ENCODE assay signal across 19 cellular contexts in the genomic region with DNA sequence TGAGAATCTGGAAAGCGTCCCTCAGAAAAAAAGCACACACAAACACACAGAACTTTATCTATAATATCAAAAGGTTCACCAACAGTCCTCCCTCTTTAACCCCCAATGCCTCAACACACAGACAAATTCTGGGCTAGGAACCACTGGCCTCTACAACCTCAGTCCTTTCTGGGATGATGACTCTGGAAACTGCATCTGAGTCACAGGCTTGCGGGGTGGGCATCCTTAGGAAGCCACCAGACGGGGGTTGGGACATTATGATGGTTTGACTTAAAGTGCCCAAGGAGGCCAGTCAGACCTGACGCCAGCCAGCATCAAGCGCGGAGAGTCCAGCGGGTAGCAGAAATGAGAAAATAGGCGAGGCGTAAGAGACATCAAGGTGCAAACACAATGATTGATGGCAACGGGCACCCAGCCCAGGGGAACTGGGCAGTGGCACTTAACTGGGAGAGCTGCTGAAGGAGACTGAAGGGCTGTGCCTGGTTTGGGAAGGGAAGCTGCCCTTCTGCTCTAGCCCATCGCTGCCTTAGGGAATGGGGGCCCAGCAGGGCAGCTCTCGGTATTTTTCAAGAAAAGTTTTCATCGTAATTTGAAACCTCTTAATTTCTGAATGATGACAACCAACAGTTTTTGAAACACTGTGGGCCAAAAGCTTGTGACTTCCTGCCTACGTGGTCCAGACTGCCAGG. TPM values are rescaled to one million over a fixed set of nuclear protein-coding genes. Genes with fewer than 3 reads are reported as not detected.
DNase-seq lines count a peak whose midpoint lies in the region; ATAC-seq, FAIRE-seq and TF ChIP-seq lines count a peak whose summit lies in the region.
"Had no signal": no experiment of that assay in that cellular context is flagged by ENCODE, and none has a peak within 500 bp of the region (broad histone marks: within the 10 kb centered on the region; RNA-seq: fewer than 3 reads in every experiment).

No MANE protein-coding gene starts in this region.

- TF ChIP-seq CTCF in cardiac muscle cell (IDR thresholded peaks at IDR 0.05; ENCODE audit: low read depth, low read length) = no peak
- TF ChIP-seq CTCF in progenitor cell of endocrine pancreas (IDR thresholded peaks at IDR 0.05; ENCODE audit: unreplicated experiment) = no peak

- no peak overlapping the region for H3K9ac ChIP-seq in GM23248

- no peaks in the 10 kb centered on the region for H3K27me3 ChIP-seq in GM23248 (replicated peaks; ENCODE audit: insufficient read depth)
- H3K27me3 ChIP-seq in cardiac muscle cell = no peaks in the 10 kb centered on the region
- H3K27me3 ChIP-seq: Peyer's patch had no signal

- H3K27ac ChIP-seq in GM23248 (no peak overlapping the region), cardiac muscle cell (peak overlapping the region; percentile 35)

- H3K4me1 Mint-ChIP-seq in progenitor cell of endocrine pancreas (ENCODE audit: low read depth) = peaks cover 7% of the 10 kb centered on the region

- FAIRE-seq in urothelium cell line (lab: Jason Lieb, UNC) = no peak
- FAIRE-seq: G401.6, GM12878, HTR-8/SVneo had no signal

- H3K27me3 Mint-ChIP-seq in progenitor cell of endocrine pancreas = no peaks in the 10 kb centered on the region

- H3K9me3 Mint-ChIP-seq in progenitor cell of endocrine pancreas (ENCODE audit: low read depth) = no peaks in the 10 kb centered on the region
- H3K9me3 Mint-ChIP-seq: activated T-helper 2 cell treated with anti-CD3 and anti-CD28 coated beads, Interferon-gamma antibody, Interleukin-2, Interleukin-4, amounts not matched to agents 10 μg/mL and 5 μg/mL and 100 μg/mL, durations not matched to agents 14 hours and 24 hours and 36 hours had no signal

- in situ Hi-C loops in GM23248 (cut with MboI) = no loop called here

- H3K4me2 ChIP-seq in GM23248 (ENCODE audit: unreplicated experiment) = no peak overlapping the region

- H3K4me3 Mint-ChIP-seq in progenitor cell of endocrine pancreas (ENCODE audit: low read depth) = no peak overlapping the region
- H3K4me3 Mint-ChIP-seq: activated CD8-positive, alpha-beta memory T cell treated with anti-CD3 and anti-CD28 coated beads, Interleukin-2, amount 10 ng/mL, durations not matched to agents 7 days and 5 days had no signal

- H3K36me3 ChIP-seq in GM23248 (ENCODE audit: low read depth) (no peaks in the 10 kb centered on the region), cardiac muscle cell (no peaks in the 10 kb centered on the region)
- H3K36me3 ChIP-seq: Peyer's patch had no signal

- H2AFZ ChIP-seq in GM23248 = no peak overlapping the region

- H3K4me1 ChIP-seq in GM23248 (ENCODE audit: insufficient read depth) (peaks cover 13% of the 10 kb centered on the region), cardiac muscle cell (ENCODE audit: low read depth) (peaks cover 15% of the 10 kb centered on the region)

- H3K27ac Mint-ChIP-seq in progenitor cell of endocrine pancreas = peak overlapping the region; percentile 29
- H3K27ac Mint-ChIP-seq: activated CD8-positive, alpha-beta memory T cell treated with anti-CD3 and anti-CD28 coated beads, Interleukin-2, amount 10 ng/mL, durations not matched to agents 7 days and 5 days; activated T-helper 2 cell treated with anti-CD3 and anti-CD28 coated beads, Interferon-gamma antibody, Interleukin-2, Interleukin-4, amounts not matched to agents 10 μg/mL and 5 μg/mL and 100 μg/mL, durations not matched to agents 14 hours and 24 hours and 36 hours had no signal

- no peaks in the 10 kb centered on the region for H3K9me2 ChIP-seq in GM23248 (ENCODE audit: insufficient read depth)

- H3K4me3 ChIP-seq in GM23248 (no peak overlapping the region), cardiac muscle cell (no peak overlapping the region)
- H3K4me3 ChIP-seq: GM12878, Peyer's patch had no signal

- H3F3A ChIP-seq in GM23248 (ENCODE audit: insufficient read depth) = peaks cover 33% of the 10 kb centered on the region

- WGBS in GM23248 (ENCODE audit: low coverage in 1 of 2, low lambda C conversion rate in 2 of 2, missing lambda C conversion rate in 2 of 2), 2 experiments = 79 to 80% methylated on average over 14 of the region's 14 CpGs

- ATAC-seq in SK-N-SH treated with all-trans-retinoic acid at 6 μM for 48 hours (peak; percentile 30), GM18870 (IDR thresholded peaks at IDR 0.05; ENCODE audit: unreplicated experiment) (no peak)
- ATAC-seq: activated CD8-positive, alpha-beta memory T cell treated with anti-CD3 and anti-CD28 coated beads, Interleukin-2, amount 10 ng/mL, durations not matched to agents 7 days and 5 days; GM12878 had no signal

- peaks cover 65% of the 10 kb centered on the region for H3K79me2 ChIP-seq in GM23248 (ENCODE audit: insufficient read depth)

- H3K36me3 Mint-ChIP-seq in progenitor cell of endocrine pancreas (ENCODE audit: insufficient read depth) = no peaks in the 10 kb centered on the region
- H3K36me3 Mint-ChIP-seq: activated CD8-positive, alpha-beta memory T cell treated with anti-CD3 and anti-CD28 coated beads, Interleukin-2, amount 10 ng/mL, durations not matched to agents 7 days and 5 days had no signal

- DNase-seq in GM23248 = peak; percentile 43
- DNase-seq in cardiac muscle cell (ENCODE audit: low read depth in 1 of 2, low spot score in 1 of 2) = no peak
- no peak for DNase-seq in progenitor cell of endocrine pancreas (ENCODE audit: low spot score, unreplicated experiment)
- no peak for DNase-seq in urothelium cell line (ENCODE audit: low spot score)
- no peak for DNase-seq in activated CD4-positive, alpha-beta T cell treated with anti-CD3 and anti-CD28 coated beads for 1 hour
- DNase-seq in SW 1271 (lab: John Stamatoyannopoulos, UW) = no peak
- DNase-seq: activated CD4-positive, alpha-beta T cell treated with anti-CD3 and anti-CD28 coated beads for 4 hours; activated CD8-positive, alpha-beta memory T cell treated with anti-CD3 and anti-CD28 coated beads, Interleukin-2, amount 10 ng/mL, durations not matched to agents 7 days and 5 days; AML-193; Caco-2; NCI-H187; stimulated activated CD4-positive, alpha-beta T cell treated with anti-CD3 and anti-CD28 coated beads, Interleukin-2, amount 100 ng/mL, for 48 hours had no signal

- H3K9me3 ChIP-seq in GM23248 (ENCODE audit: low read depth) = no peaks in the 10 kb centered on the region
- H3K9me3 ChIP-seq in cardiac muscle cell (ENCODE audit: low read depth) = no peaks in the 10 kb centered on the region
- H3K9me3 ChIP-seq: Caco-2, Peyer's patch had no signal

- no peaks in the 10 kb centered on the region for H4K20me1 ChIP-seq in GM23248 (ENCODE audit: insufficient read depth)

TF ChIP-seq in SK-N-SH treated with all-trans-retinoic acid at 6 μM for 48 hours, 23 proteins besides CTCF, POLR2A, EP300 and RAD21 (continues in another document):
- TF ChIP-seq ZNF565 (CRISPR knock-in tag; conservative IDR thresholded peaks at IDR 0.05; ENCODE audit: low read depth) (no peak), TOX (CRISPR knock-in tag; IDR thresholded peaks at IDR 0.05; ENCODE audit: borderline replicate concordance) (no peak), ZNF70 (CRISPR knock-in tag; IDR thresholded peaks at IDR 0.05) (no peak), BACH2 (CRISPR knock-in tag; IDR thresholded peaks at IDR 0.05; ENCODE audit: borderline replicate concordance) (no peak), PPARA (CRISPR knock-in tag; IDR thresholded peaks at IDR 0.05; ENCODE audit: borderline replicate concordance) (no peak), ZNF8 (CRISPR knock-in tag; IDR thresholded peaks at IDR 0.05) (no peak), ZC3H10 (CRISPR knock-in tag; IDR thresholded peaks at IDR 0.05) (no peak), CSRNP3 (CRISPR knock-in tag; IDR thresholded peaks at IDR 0.05) (no peak), RARB (CRISPR knock-in tag; IDR thresholded peaks at IDR 0.05) (no peak)
- TF ChIP-seq, protein P1, sequence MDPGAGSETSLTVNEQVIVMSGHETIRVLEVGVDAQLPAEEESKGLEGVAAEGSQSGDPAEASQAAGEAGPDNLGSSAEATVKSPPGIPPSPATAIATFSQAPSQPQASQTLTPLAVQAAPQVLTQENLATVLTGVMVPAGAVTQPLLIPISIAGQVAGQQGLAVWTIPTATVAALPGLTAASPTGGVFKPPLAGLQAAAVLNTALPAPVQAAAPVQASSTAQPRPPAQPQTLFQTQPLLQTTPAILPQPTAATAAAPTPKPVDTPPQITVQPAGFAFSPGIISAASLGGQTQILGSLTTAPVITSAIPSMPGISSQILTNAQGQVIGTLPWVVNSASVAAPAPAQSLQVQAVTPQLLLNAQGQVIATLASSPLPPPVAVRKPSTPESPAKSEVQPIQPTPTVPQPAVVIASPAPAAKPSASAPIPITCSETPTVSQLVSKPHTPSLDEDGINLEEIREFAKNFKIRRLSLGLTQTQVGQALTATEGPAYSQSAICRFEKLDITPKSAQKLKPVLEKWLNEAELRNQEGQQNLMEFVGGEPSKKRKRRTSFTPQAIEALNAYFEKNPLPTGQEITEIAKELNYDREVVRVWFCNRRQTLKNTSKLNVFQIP (CRISPR knock-in tag; IDR thresholded peaks at IDR 0.05; ENCODE audit: borderline replicate concordance, low read depth) = no peak
- TF ChIP-seq, protein P2, sequence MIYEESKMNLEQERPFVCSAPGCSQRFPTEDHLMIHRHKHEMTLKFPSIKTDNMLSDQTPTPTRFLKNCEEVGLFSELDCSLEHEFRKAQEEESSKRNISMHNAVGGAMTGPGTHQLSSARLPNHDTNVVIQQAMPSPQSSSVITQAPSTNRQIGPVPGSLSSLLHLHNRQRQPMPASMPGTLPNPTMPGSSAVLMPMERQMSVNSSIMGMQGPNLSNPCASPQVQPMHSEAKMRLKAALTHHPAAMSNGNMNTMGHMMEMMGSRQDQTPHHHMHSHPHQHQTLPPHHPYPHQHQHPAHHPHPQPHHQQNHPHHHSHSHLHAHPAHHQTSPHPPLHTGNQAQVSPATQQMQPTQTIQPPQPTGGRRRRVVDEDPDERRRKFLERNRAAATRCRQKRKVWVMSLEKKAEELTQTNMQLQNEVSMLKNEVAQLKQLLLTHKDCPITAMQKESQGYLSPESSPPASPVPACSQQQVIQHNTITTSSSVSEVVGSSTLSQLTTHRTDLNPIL (CRISPR knock-in tag; IDR thresholded peaks at IDR 0.05; ENCODE audit: low read depth) = no peak

RNA-seq across cellular contexts. Expression of gene SPRY4, which starts 20.7 kb away (rescaled TPM):
- 10.9 and 12.8 TPM in 2 replicates for total RNA-seq in GM23248 (2014; rRNA removed; shearing (Covaris generic))
- polyA plus RNA-seq in GM23248 (2016; fragmentation: Nextera tagmentation; extraction: Ambion mirVana) = 8.5 and 9.2 TPM in 2 replicates
- 10.0 and 11.0 TPM in 2 replicates for total RNA-seq in cardiac muscle cell
- polyA plus RNA-seq in cardiac muscle cell = 4.4 and 7.3 TPM in 2 replicates
- total RNA-seq in progenitor cell of endocrine pancreas = 14.8 and 19.4 TPM in 2 replicates
